In the genomic region with DNA sequence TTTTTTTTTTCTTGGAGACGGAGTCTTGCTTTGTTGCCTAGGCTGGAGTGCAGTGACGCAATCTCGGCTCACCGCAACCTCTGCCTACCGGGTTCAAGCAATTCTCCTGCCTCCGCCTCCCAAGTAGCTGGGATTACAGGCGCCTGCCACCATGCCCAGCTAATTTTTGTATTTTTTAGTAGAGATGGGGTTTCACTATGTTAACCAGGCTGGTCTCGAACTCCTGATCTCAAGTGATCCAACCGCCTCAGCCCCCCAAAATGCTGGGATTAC, we compare ENCODE assay signal across 4 cellular contexts. TPM values are rescaled to one million over a fixed set of nuclear protein-coding genes. Genes with fewer than 3 reads are reported as not detected.
"Had no signal": no experiment of that assay in that cellular context is flagged by ENCODE, and none has a peak within 500 bp of the region (broad histone marks: within the 10 kb centered on the region; RNA-seq: fewer than 3 reads in every experiment).

No MANE protein-coding gene starts in this region.

RNA-seq across cellular contexts. Expression of a gene that starts 27.1 kb away (rescaled TPM):
- total RNA-seq: dermis blood vessel endothelial cell, left ventricle myocardium inferior, mesenteric fat pad, temporal lobe had no signal
